Comparison of ENCODE assay signal across 18 cellular contexts in the genomic region with DNA sequence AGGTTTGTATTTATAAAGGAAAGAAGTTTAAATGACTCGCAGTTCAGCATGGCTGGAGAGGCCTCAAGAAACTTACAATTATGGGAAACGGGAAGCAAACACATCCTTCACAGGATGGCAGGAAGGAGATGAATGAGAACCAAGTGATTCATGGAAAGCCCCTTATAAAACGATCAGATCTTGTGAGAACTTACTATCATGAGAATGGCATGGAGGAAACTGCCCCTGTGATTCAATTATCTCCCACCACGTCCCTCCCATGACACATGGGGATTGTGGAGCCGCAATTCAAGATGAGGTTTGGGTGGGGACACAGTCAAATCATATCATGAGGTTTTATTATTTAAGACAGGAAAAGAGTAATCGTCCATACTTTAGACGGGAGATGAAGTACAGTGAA. TPM values are rescaled to one million over a fixed set of nuclear protein-coding genes. Genes with fewer than 3 reads are reported as not detected.
DNase-seq lines count a peak whose midpoint lies in the region; ATAC-seq and TF ChIP-seq lines count a peak whose summit lies in the region.
"Had no signal": no experiment of that assay in that cellular context is flagged by ENCODE, and none has a peak within 500 bp of the region (broad histone marks: within the 10 kb centered on the region; RNA-seq: fewer than 3 reads in every experiment).

No MANE protein-coding gene starts in this region.

- no peaks in the 10 kb centered on the region for H3K9me2 ChIP-seq in GM23338 (ENCODE audit: insufficient read depth)

- H3K4me2 ChIP-seq in GM23338, result no peak overlapping the region
- H3K4me2 ChIP-seq: BLaER1 treated with 17β-estradiol and CSF1 and Interleukin-3, amounts not matched to agents 10 nM and 100 nM had no signal

- H3K36me3 ChIP-seq in GM23338 (ENCODE audit: insufficient read depth), result no peaks in the 10 kb centered on the region
- H3K36me3 ChIP-seq: BE2C; BLaER1 treated with 17β-estradiol and CSF1 and Interleukin-3, amounts not matched to agents 10 nM and 100 nM had no signal

- no peak overlapping the region for H3K4me3 ChIP-seq in GM23338
- H3K4me3 ChIP-seq: BLaER1 treated with 17β-estradiol and CSF1 and Interleukin-3, amounts not matched to agents 10 nM and 100 nM; GM23248 had no signal

- H3K27ac Mint-ChIP-seq in GM23338 (no peak overlapping the region), endothelial cell (ENCODE audit: unreplicated experiment) (peak overlapping the region; percentile 95), chondrocyte (ENCODE audit: unreplicated experiment) (no peak overlapping the region)
- H3K27ac Mint-ChIP-seq: CD14-positive monocyte; CD4-positive, alpha-beta T cell; CD8-positive, alpha-beta memory T cell; H9 had no signal

- H3K4me1 Mint-ChIP-seq in GM23338 (peaks cover 25% of the 10 kb centered on the region), endothelial cell (ENCODE audit: unreplicated experiment) (peaks cover 20% of the 10 kb centered on the region), chondrocyte (ENCODE audit: low read depth) (no peaks in the 10 kb centered on the region)
- H3K4me1 Mint-ChIP-seq: CD14-positive monocyte, H9 had no signal

- no peak for ATAC-seq in GM23338
- ATAC-seq in GM19452 (IDR thresholded peaks at IDR 0.05; ENCODE audit: unreplicated experiment), result no peak
- ATAC-seq: HCT116 had no signal

- H3K9me3 Mint-ChIP-seq in GM23338, result peaks cover 3% of the 10 kb centered on the region; the same call in 1 of the 3 replicates
- no peaks in the 10 kb centered on the region for H3K9me3 Mint-ChIP-seq in endothelial cell (ENCODE audit: unreplicated experiment)
- no peaks in the 10 kb centered on the region for H3K9me3 Mint-ChIP-seq in chondrocyte (ENCODE audit: low read depth)
- H3K9me3 Mint-ChIP-seq: CD4-positive, alpha-beta T cell; CD8-positive, alpha-beta memory T cell; H9 had no signal

- peaks cover 95% of the 10 kb centered on the region for H3K79me2 ChIP-seq in GM23338 (replicated peaks; ENCODE audit: insufficient read depth)

- H3K36me3 Mint-ChIP-seq in GM23338 (ENCODE audit: low read depth) (peaks cover 16% of the 10 kb centered on the region), endothelial cell (ENCODE audit: low read depth, unreplicated experiment) (no peaks in the 10 kb centered on the region), chondrocyte (ENCODE audit: low read depth) (no peaks in the 10 kb centered on the region)
- H3K36me3 Mint-ChIP-seq: CD14-positive monocyte; CD8-positive, alpha-beta memory T cell had no signal

- no peak for DNase-seq in GM23338 (ENCODE audit: low spot score)
- DNase-seq in T1000 (lab: John Stamatoyannopoulos, UW), result peak; percentile 3
- DNase-seq in endothelial cell (ENCODE audit: low spot score), result no peak
- no peak for DNase-seq in chondrocyte (ENCODE audit: low spot score)
- DNase-seq in midbrain (lab: John Stamatoyannopoulos, UW), result no peak
- DNase-seq: AML-193; BE2C; CD4-positive, alpha-beta T cell; CD8-positive, alpha-beta memory T cell; DMS 273 treated with DMSO at 0.1 percent for 48 hours; DMS79; GF-D8; GM23248; H9 had no signal

- TF ChIP-seq CTCF in GM23338 (conservative IDR thresholded peaks at IDR 0.05; ENCODE audit: low read depth in 2 of 2), result no peak
- no peak for TF ChIP-seq CTCF in endothelial cell (IDR thresholded peaks at IDR 0.05; ENCODE audit: unreplicated experiment)
- TF ChIP-seq CTCF in chondrocyte (IDR thresholded peaks at IDR 0.05), result no peak

- H3K4me3 Mint-ChIP-seq in GM23338, result peak overlapping the region; percentile 39; the same call in 2 of the 3 replicates
- H3K4me3 Mint-ChIP-seq in endothelial cell (ENCODE audit: unreplicated experiment), result peak overlapping the region; percentile 82
- H3K4me3 Mint-ChIP-seq in chondrocyte (ENCODE audit: unreplicated experiment), result no peak overlapping the region
- H3K4me3 Mint-ChIP-seq: CD14-positive monocyte; CD4-positive, alpha-beta T cell; CD8-positive, alpha-beta memory T cell; H9 had no signal

- H4K20me1 ChIP-seq in GM23338 (replicated peaks; ENCODE audit: insufficient read depth), result peaks cover 12% of the 10 kb centered on the region
- H4K20me1 ChIP-seq: BLaER1 treated with 17β-estradiol and CSF1 and Interleukin-3, amounts not matched to agents 10 nM and 100 nM had no signal

- H3K27me3 ChIP-seq in GM23338 (ENCODE audit: insufficient read depth), result no peaks in the 10 kb centered on the region
- H3K27me3 ChIP-seq: BE2C; BLaER1 treated with 17β-estradiol and CSF1 and Interleukin-3, amounts not matched to agents 10 nM and 100 nM had no signal

- H3F3A ChIP-seq in GM23338 (replicated peaks; ENCODE audit: low read depth), result no peaks in the 10 kb centered on the region

- peaks cover 15% of the 10 kb centered on the region for H3K4me1 ChIP-seq in GM23338 (ENCODE audit: insufficient read depth)
- H3K4me1 ChIP-seq: BE2C; BLaER1 treated with 17β-estradiol and CSF1 and Interleukin-3, amounts not matched to agents 10 nM and 100 nM had no signal

- H2AFZ ChIP-seq in GM23338, result no peak overlapping the region
- H2AFZ ChIP-seq: GM23248 had no signal

- H3K27me3 Mint-ChIP-seq in GM23338 (ENCODE audit: insufficient read depth, low read depth, poor library complexity), result peaks cover 5% of the 10 kb centered on the region
- H3K27me3 Mint-ChIP-seq in endothelial cell (ENCODE audit: unreplicated experiment), result peaks cover 2% of the 10 kb centered on the region
- no peaks in the 10 kb centered on the region for H3K27me3 Mint-ChIP-seq in chondrocyte (ENCODE audit: low read depth)

- no peak overlapping the region for H3K27ac ChIP-seq in GM23338 (ENCODE audit: low read depth)
- H3K27ac ChIP-seq: BLaER1 treated with 17β-estradiol and CSF1 and Interleukin-3, amounts not matched to agents 10 nM and 100 nM; GM23248 had no signal

TF ChIP-seq in GM23338, 12 proteins besides CTCF, POLR2A, EP300 and RAD21 (continues in another document):
- TF ChIP-seq NANOG (IDR thresholded peaks at IDR 0.05; ENCODE audit: borderline replicate concordance) (no peak), JUNB (IDR thresholded peaks at IDR 0.05; ENCODE audit: unreplicated experiment) (no peak), STAT1 (IDR thresholded peaks at IDR 0.05; ENCODE audit: unreplicated experiment) (no peak), ZNF114 (CRISPR knock-in tag; IDR thresholded peaks at IDR 0.05) (no peak), ZNF331 (CRISPR knock-in tag; IDR thresholded peaks at IDR 0.05; ENCODE audit: low read depth) (no peak), EZH2 (IDR thresholded peaks at IDR 0.05; ENCODE audit: low read depth, unreplicated experiment) (no peak)
- TF ChIP-seq, protein P1, sequence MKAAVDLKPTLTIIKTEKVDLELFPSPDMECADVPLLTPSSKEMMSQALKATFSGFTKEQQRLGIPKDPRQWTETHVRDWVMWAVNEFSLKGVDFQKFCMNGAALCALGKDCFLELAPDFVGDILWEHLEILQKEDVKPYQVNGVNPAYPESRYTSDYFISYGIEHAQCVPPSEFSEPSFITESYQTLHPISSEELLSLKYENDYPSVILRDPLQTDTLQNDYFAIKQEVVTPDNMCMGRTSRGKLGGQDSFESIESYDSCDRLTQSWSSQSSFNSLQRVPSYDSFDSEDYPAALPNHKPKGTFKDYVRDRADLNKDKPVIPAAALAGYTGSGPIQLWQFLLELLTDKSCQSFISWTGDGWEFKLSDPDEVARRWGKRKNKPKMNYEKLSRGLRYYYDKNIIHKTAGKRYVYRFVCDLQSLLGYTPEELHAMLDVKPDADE (IDR thresholded peaks at IDR 0.05), result no peak
- TF ChIP-seq, protein P2, sequence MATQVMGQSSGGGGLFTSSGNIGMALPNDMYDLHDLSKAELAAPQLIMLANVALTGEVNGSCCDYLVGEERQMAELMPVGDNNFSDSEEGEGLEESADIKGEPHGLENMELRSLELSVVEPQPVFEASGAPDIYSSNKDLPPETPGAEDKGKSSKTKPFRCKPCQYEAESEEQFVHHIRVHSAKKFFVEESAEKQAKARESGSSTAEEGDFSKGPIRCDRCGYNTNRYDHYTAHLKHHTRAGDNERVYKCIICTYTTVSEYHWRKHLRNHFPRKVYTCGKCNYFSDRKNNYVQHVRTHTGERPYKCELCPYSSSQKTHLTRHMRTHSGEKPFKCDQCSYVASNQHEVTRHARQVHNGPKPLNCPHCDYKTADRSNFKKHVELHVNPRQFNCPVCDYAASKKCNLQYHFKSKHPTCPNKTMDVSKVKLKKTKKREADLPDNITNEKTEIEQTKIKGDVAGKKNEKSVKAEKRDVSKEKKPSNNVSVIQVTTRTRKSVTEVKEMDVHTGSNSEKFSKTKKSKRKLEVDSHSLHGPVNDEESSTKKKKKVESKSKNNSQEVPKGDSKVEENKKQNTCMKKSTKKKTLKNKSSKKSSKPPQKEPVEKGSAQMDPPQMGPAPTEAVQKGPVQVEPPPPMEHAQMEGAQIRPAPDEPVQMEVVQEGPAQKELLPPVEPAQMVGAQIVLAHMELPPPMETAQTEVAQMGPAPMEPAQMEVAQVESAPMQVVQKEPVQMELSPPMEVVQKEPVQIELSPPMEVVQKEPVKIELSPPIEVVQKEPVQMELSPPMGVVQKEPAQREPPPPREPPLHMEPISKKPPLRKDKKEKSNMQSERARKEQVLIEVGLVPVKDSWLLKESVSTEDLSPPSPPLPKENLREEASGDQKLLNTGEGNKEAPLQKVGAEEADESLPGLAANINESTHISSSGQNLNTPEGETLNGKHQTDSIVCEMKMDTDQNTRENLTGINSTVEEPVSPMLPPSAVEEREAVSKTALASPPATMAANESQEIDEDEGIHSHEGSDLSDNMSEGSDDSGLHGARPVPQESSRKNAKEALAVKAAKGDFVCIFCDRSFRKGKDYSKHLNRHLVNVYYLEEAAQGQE (IDR thresholded peaks at IDR 0.05; ENCODE audit: unreplicated experiment), result no peak

RNA-seq across cellular contexts. Expression of a gene that starts 4.0 kb away (rescaled TPM):
- 73.6 and 83.4 TPM in 2 replicates for total RNA-seq in GM23338 (2014; rRNA removed; shearing (Covaris generic))
- 10.5 and 10.9 TPM in 2 replicates for polyA plus RNA-seq in GM23338 (2016; fragmentation: Nextera tagmentation; extraction: Ambion mirVana)
- total RNA-seq in endothelial cell (ENCODE audit: unreplicated experiment), result 78.9 TPM
- not detected in 3 replicates for total RNA-seq in chondrocyte
- total RNA-seq: H9 had no signal
- polyA plus RNA-seq: CD14-positive monocyte; CD8-positive, alpha-beta memory T cell had no signal
